In the genomic region with DNA sequence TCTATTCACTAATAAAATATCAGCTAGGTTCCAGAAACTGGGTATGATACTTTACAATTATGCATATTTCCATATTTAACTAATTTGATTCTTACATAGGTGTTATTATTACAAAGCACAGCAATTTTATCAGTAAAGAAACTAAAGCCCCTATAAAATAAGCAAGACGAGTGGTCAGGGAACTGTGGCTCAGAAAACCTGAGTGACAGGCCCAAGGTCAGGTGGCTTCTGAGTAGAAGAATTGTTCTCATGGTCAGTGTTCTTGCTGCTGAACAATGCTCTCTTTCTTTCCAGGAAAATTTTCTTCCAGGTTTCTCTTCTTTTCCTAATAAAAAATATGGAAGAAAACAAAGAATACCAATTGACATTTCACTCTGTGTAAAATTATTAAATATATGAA, we compare ENCODE assay signal across 20 cellular contexts. TPM values are rescaled to one million over a fixed set of nuclear protein-coding genes. Genes with fewer than 3 reads are reported as not detected.
DNase-seq lines count a peak whose midpoint lies in the region; ATAC-seq, FAIRE-seq and TF ChIP-seq lines count a peak whose summit lies in the region.
"Had no signal": no experiment of that assay in that cellular context is flagged by ENCODE, and none has a peak within 500 bp of the region (broad histone marks: within the 10 kb centered on the region; RNA-seq: fewer than 3 reads in every experiment).

No MANE protein-coding gene starts in this region.

- H3K4me3 Mint-ChIP-seq in mesothelial cell of epicardium = no peak overlapping the region
- H3K4me3 Mint-ChIP-seq: CD4-positive, alpha-beta T cell; H9 had no signal

- H3K9me3 ChIP-seq in DND-41 (ENCODE audit: insufficient read depth, low read length, severe bottlenecking) (no peaks in the 10 kb centered on the region), OCI-LY1 (ENCODE audit: low read length) (peaks cover 3% of the 10 kb centered on the region; the same call in 1 of the 2 replicates), K562 (replicated peaks; ENCODE audit: control insufficient read depth, insufficient read depth, low read depth, low read length) (no peaks in the 10 kb centered on the region)

- H3K79me2 ChIP-seq in DND-41 (ENCODE audit: insufficient read depth, low read length) (no peaks in the 10 kb centered on the region), OCI-LY1 (ENCODE audit: insufficient read depth, low read length) (no peaks in the 10 kb centered on the region), K562 (ENCODE audit: control insufficient read depth, insufficient read depth, low read length) (no peaks in the 10 kb centered on the region)

- H3K4me1 Mint-ChIP-seq in mesothelial cell of epicardium = peaks cover 18% of the 10 kb centered on the region

- intact Hi-C loops in K562 (cut with micrococcal nuclease) = no loop called here

- CTCF ChIA-PET in K562 (lab: Yijun Ruan, JAX; ENCODE audit: low intra/inter-chr PET ratio) = no interaction called here

- no peak overlapping the region for H3K27ac Mint-ChIP-seq in mesothelial cell of epicardium
- H3K27ac Mint-ChIP-seq: CD4-positive, alpha-beta T cell; H9 had no signal

- TF ChIP-seq RAD21 in K562 (CRISPR knock-in tag; conservative IDR thresholded peaks at IDR 0.05 in 1 of 2, IDR thresholded peaks at IDR 0.05 in 1 of 2) = no peak

- POLR2A ChIA-PET in K562 (lab: Yijun Ruan, JAX) = interaction anchor here (0.9 kb wide), 1 partner anchor 114 kb away, joined by 3 read pairs; no protein-coding TSS in a partner anchor

- FAIRE-seq in K562 (lab: Jason Lieb, UNC) = no peak
- FAIRE-seq: GM12892, GM18507 had no signal

- no peak for DNase-seq in DND-41
- no peak for DNase-seq in K562 (ENCODE audit: extremely low read depth in 1 of 4, low spot score in 3 of 4)
- DNase-seq in activated gamma-delta T cell (lab: John Stamatoyannopoulos, UW) = no peak
- no peak for DNase-seq in mesothelial cell of epicardium (ENCODE audit: low spot score in 2 of 2, unreplicated experiment in 2 of 2)
- DNase-seq: ACHN; CD4-positive, alpha-beta T cell; DMS53; GDM1; GOT3; H9 had no signal

- H3K9ac ChIP-seq in DND-41 (ENCODE audit: low read depth, low read length) (no peak overlapping the region), OCI-LY1 (ENCODE audit: low read length) (no peak overlapping the region; the same call in 1 of the 2 replicates), K562 (ENCODE audit: insufficient read depth in 1 of 2, low read depth in 2 of 2, low read length in 2 of 2) (no peak overlapping the region)
- H3K9ac ChIP-seq: KMS-11 had no signal

- 0 out of 2 replicates have a peak overlapping the region, but pooled peaks have one; percentile 27 for H2AFZ ChIP-seq in DND-41 (ENCODE audit: low read depth, low read length)
- no peak overlapping the region for H2AFZ ChIP-seq in OCI-LY1 (ENCODE audit: low read length)
- H2AFZ ChIP-seq in K562 (ENCODE audit: low read depth, low read length) = no peak overlapping the region

- TF ChIP-seq POLR2A in K562 (conservative IDR thresholded peaks at IDR 0.05) = no peak

- H3K27ac ChIP-seq in DND-41 (ENCODE audit: low read length) (no peak overlapping the region), OCI-LY1 (ENCODE audit: low read depth, low read length, poor library complexity, severe bottlenecking) (peak overlapping the region; percentile 66), K562 (ENCODE audit: extremely low read depth, low read depth, low read length) (no peak overlapping the region)
- H3K27ac ChIP-seq: C4-2B, KMS-11 had no signal

- H3K9me3 Mint-ChIP-seq in mesothelial cell of epicardium = peaks cover 11% of the 10 kb centered on the region
- H3K9me3 Mint-ChIP-seq: H9 had no signal

- no peaks in the 10 kb centered on the region for H4K20me1 ChIP-seq in DND-41 (ENCODE audit: insufficient read depth, low read length)
- no peaks in the 10 kb centered on the region for H4K20me1 ChIP-seq in OCI-LY1 (ENCODE audit: insufficient read depth, low read length)
- H4K20me1 ChIP-seq in K562 (replicated peaks; ENCODE audit: control insufficient read depth, insufficient read depth, low read length) = no peaks in the 10 kb centered on the region

- H3K4me2 ChIP-seq in DND-41 (ENCODE audit: insufficient read depth, low read length) (no peak overlapping the region), OCI-LY1 (ENCODE audit: low read length) (peak overlapping the region; percentile 50), K562 (ENCODE audit: insufficient read depth, low read length) (no peak overlapping the region)
- H3K4me2 ChIP-seq: KMS-11 had no signal

- no peaks in the 10 kb centered on the region for H3F3A ChIP-seq in OCI-LY1 (ENCODE audit: insufficient read depth, low read length)

- H3K4me1 ChIP-seq in DND-41 (ENCODE audit: insufficient read depth, low read length) (no peaks in the 10 kb centered on the region), OCI-LY1 (ENCODE audit: insufficient read depth, low read length, severe bottlenecking) (peaks cover 70% of the 10 kb centered on the region), K562 (replicated peaks in 1 of 2; ENCODE audit: control insufficient read depth in 2 of 2, insufficient read depth in 2 of 2, low read length in 2 of 2) (no peaks in the 10 kb centered on the region)

- peaks cover 4% of the 10 kb centered on the region for H3K36me3 Mint-ChIP-seq in mesothelial cell of epicardium

- 25% methylated on average over 1 of the region's 1 CpG for WGBS in K562 (ENCODE audit: insufficient coverage, low coverage, missing lambda C conversion rate)

- no peak for ATAC-seq in DND-41 (ENCODE audit: insufficient read depth, low read depth)
- ATAC-seq in K562 = no peak
- ATAC-seq in activated CD4-positive, CD25-positive, alpha-beta regulatory T cell treated with anti-CD3 and anti-CD28 coated beads, Interleukin-2, amount 50 U/mL, for 24 hours = no peak
- no peak for ATAC-seq in GM21528 (IDR thresholded peaks at IDR 0.05; ENCODE audit: low FRiP score, unreplicated experiment)

- H3K4me3 ChIP-seq in DND-41 (ENCODE audit: low read depth in 1 of 2, low read length in 2 of 2) (no peak overlapping the region), OCI-LY1 (ENCODE audit: low read depth, low read length, poor library complexity, severe bottlenecking) (no peak overlapping the region), K562 (no peak overlapping the region)

- no peak for TF ChIP-seq EP300 in K562 (IDR thresholded peaks at IDR 0.05; ENCODE audit: low read length)

- H3K27me3 ChIP-seq in DND-41 (ENCODE audit: insufficient read depth, low read length, poor library complexity) (no peaks in the 10 kb centered on the region), OCI-LY1 (ENCODE audit: insufficient read depth, low read length) (no peaks in the 10 kb centered on the region), K562 (ENCODE audit: control insufficient read depth in 2 of 2, insufficient read depth in 2 of 2, low read length in 2 of 2) (no peaks in the 10 kb centered on the region)

- no peaks in the 10 kb centered on the region for H3K9me1 ChIP-seq in K562 (ENCODE audit: control insufficient read depth, insufficient read depth, low read length)

- in situ Hi-C loops in K562 (cut with MboI) = no loop called here

- no peaks in the 10 kb centered on the region for H3K9me2 ChIP-seq in OCI-LY1 (ENCODE audit: low read depth, low read length)

- no TSS peak for BruUV-seq in K562 (replicated peaks; lab: Mats Ljungman, UMichigan)

- H3K27me3 Mint-ChIP-seq in mesothelial cell of epicardium (ENCODE audit: low read depth) = no peaks in the 10 kb centered on the region
- H3K27me3 Mint-ChIP-seq: CD4-positive, alpha-beta T cell had no signal

- TF ChIP-seq CTCF in DND-41 (IDR thresholded peaks at IDR 0.05; ENCODE audit: borderline replicate concordance, extremely low read depth, low read length, poor library complexity, severe bottlenecking) (no peak), OCI-LY1 (IDR thresholded peaks at IDR 0.05; ENCODE audit: low read length) (no peak), K562 (IDR thresholded peaks at IDR 0.05 in 2 of 3, conservative IDR thresholded peaks at IDR 0.05 in 1 of 3; ENCODE audit: insufficient read depth in 2 of 3, low read depth in 1 of 3, low read length in 3 of 3) (no peak), mesothelial cell of epicardium (IDR thresholded peaks at IDR 0.05; ENCODE audit: unreplicated experiment) (no peak)

- H3K36me3 ChIP-seq in DND-41 (ENCODE audit: insufficient read depth, low read length) (no peaks in the 10 kb centered on the region), OCI-LY1 (ENCODE audit: insufficient read depth, low read length) (0 out of 2 replicates have a peak, but pooled peaks cover 7% of the 10 kb centered on the region), K562 (ENCODE audit: control insufficient read depth, insufficient read depth, low read length) (no peaks in the 10 kb centered on the region)

TF ChIP-seq in K562, 482 proteins besides CTCF, POLR2A, EP300 and RAD21:
- TF ChIP-seq, protein P1, sequence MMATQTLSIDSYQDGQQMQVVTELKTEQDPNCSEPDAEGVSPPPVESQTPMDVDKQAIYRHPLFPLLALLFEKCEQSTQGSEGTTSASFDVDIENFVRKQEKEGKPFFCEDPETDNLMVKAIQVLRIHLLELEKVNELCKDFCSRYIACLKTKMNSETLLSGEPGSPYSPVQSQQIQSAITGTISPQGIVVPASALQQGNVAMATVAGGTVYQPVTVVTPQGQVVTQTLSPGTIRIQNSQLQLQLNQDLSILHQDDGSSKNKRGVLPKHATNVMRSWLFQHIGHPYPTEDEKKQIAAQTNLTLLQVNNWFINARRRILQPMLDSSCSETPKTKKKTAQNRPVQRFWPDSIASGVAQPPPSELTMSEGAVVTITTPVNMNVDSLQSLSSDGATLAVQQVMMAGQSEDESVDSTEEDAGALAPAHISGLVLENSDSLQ (IDR thresholded peaks at IDR 0.05) = peak; percentile 65
- no peak for TF ChIP-seq CREB1 (IDR thresholded peaks at IDR 0.05)
- no peak for TF ChIP-seq CREB1 (CRISPR knock-in tag; IDR thresholded peaks at IDR 0.05)

RNA-seq across cellular contexts. Expression of a gene that starts 2.2 kb away (rescaled TPM):
- not detected in 2 replicates for total RNA-seq in K562 (2011; cell fraction: chromatin; rRNA removed; ENCODE audit: low replicate concordance)
- total RNA-seq in K562 (2011; cell fraction: nucleolus; rRNA removed) = not detected in 2 replicates
- not detected in 2 replicates for total RNA-seq in K562 (2011; cell fraction: nucleoplasm; rRNA removed)
- not detected in 2 replicates for total RNA-seq in K562 (2014; rRNA removed)
- total RNA-seq in K562 (2014; rRNA removed; fragmentation: Illumina TruSeq; extraction: Trizol) = not detected in 2 replicates
- not detected in 2 replicates for total RNA-seq in K562 (2015; rRNA removed; fragmentation: Illumina TruSeq; extraction: Trizol)
- total RNA-seq in K562 (2021) = not detected in 2 replicates
- not detected in 2 replicates for polyA plus RNA-seq in K562 (2011; rRNA removed)
- polyA plus RNA-seq in K562 (2011; cell fraction: cytosol; rRNA removed) = not detected in 2 replicates
- polyA plus RNA-seq in K562 (2011; cell fraction: nucleus; rRNA removed) = not detected in 2 replicates
- not detected in 2 replicates for polyA plus RNA-seq in K562 (2012)
- not detected in 2 replicates for polyA plus RNA-seq in K562 (2014; fragmentation: Illumina TruSeq; extraction: Trizol)
- under 1 TPM in 1 of 2 experiments, not detected in 1; 0.32 TPM for polyA plus RNA-seq in K562 (2014; fragmentation: Nextera tagmentation; extraction: Ambion mirVana)
- not detected in 2 replicates for polyA plus RNA-seq in K562 (2014; rRNA removed)
- polyA minus RNA-seq in K562 (2011; rRNA and poly(A)+ RNA removed) = not detected in 2 replicates
- polyA minus RNA-seq in K562 (2011; cell fraction: cytosol; rRNA and poly(A)+ RNA removed) = not detected in 2 replicates
- not detected in 2 replicates for polyA minus RNA-seq in K562 (2011; cell fraction: nucleus; rRNA and poly(A)+ RNA removed)
- not detected in 3 replicates for total RNA-seq in mesothelial cell of epicardium
- total RNA-seq: CD4-positive, alpha-beta T cell; Daoy; H9; HT-29 had no signal
- polyA plus RNA-seq: BJ had no signal
